Comparison of ENCODE assay signal across 1 cellular context in the genomic region with DNA sequence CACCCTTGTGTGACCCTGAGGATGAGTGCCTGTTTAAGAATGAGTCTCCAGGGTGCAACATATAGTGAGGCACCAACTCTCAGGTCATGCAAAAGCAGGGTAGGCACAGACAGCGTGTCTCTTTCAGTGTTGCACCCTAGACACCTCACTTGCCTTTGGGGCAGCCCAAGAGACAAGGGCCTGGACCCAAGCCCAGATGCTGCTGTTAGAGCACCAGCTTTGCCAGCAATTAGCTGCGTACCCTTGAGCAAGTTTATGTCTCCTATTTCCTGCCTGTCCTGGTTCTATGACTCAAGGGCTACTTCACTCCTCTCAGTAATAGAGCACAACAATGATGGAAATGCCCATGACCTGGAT.
TF ChIP-seq lines count a peak whose summit lies in the region.

No MANE protein-coding gene starts in this region.

TF ChIP-seq in H1, 55 proteins besides CTCF, POLR2A, EP300 and RAD21 (continued from another document):
- no peak for TF ChIP-seq SAP30 (IDR thresholded peaks at IDR 0.05; ENCODE audit: insufficient read depth, insufficient replicate concordance, low read length)
- no peak for TF ChIP-seq HDAC6 (IDR thresholded peaks at IDR 0.05; ENCODE audit: low read depth, low read length)
- no peak for TF ChIP-seq SIX5 (IDR thresholded peaks at IDR 0.05; ENCODE audit: low read depth, low read length)
- TF ChIP-seq EZH2 (IDR thresholded peaks at IDR 0.05; ENCODE audit: low read depth, low read length, severe bottlenecking) = no peak
- TF ChIP-seq CREB1 (IDR thresholded peaks at IDR 0.05) = no peak
- TF ChIP-seq E2F6 (IDR thresholded peaks at IDR 0.05) = no peak
